1 cellular context compared by ENCODE assay signal in genomic region chr6:113630365-113630737, GRCh38.
TF ChIP-seq lines count a peak whose summit lies in the region.

No MANE protein-coding gene starts in this region.

TF ChIP-seq in HepG2, 621 proteins besides CTCF, POLR2A, EP300 and RAD21 (continued from another document):
- no peak for TF ChIP-seq HBP1 (CRISPR knock-in tag; IDR thresholded peaks at IDR 0.05; ENCODE audit: low read depth)
- TF ChIP-seq ZNF121 (CRISPR knock-in tag; IDR thresholded peaks at IDR 0.05): no peak
- TF ChIP-seq HDAC6 (IDR thresholded peaks at IDR 0.05; ENCODE audit: low read depth, low read length): no peak
- TF ChIP-seq, protein P1, sequence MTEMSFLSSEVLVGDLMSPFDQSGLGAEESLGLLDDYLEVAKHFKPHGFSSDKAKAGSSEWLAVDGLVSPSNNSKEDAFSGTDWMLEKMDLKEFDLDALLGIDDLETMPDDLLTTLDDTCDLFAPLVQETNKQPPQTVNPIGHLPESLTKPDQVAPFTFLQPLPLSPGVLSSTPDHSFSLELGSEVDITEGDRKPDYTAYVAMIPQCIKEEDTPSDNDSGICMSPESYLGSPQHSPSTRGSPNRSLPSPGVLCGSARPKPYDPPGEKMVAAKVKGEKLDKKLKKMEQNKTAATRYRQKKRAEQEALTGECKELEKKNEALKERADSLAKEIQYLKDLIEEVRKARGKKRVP (CRISPR knock-in tag; IDR thresholded peaks at IDR 0.05): no peak
- TF ChIP-seq, protein P2, sequence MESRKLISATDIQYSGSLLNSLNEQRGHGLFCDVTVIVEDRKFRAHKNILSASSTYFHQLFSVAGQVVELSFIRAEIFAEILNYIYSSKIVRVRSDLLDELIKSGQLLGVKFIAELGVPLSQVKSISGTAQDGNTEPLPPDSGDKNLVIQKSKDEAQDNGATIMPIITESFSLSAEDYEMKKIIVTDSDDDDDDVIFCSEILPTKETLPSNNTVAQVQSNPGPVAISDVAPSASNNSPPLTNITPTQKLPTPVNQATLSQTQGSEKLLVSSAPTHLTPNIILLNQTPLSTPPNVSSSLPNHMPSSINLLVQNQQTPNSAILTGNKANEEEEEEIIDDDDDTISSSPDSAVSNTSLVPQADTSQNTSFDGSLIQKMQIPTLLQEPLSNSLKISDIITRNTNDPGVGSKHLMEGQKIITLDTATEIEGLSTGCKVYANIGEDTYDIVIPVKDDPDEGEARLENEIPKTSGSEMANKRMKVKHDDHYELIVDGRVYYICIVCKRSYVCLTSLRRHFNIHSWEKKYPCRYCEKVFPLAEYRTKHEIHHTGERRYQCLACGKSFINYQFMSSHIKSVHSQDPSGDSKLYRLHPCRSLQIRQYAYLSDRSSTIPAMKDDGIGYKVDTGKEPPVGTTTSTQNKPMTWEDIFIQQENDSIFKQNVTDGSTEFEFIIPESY (CRISPR knock-in tag; IDR thresholded peaks at IDR 0.05): no peak
- TF ChIP-seq TGIF2 (CRISPR knock-in tag; IDR thresholded peaks at IDR 0.05): no peak
- no peak for TF ChIP-seq ZBTB39 (CRISPR knock-in tag; IDR thresholded peaks at IDR 0.05)
- TF ChIP-seq BCL6 (CRISPR knock-in tag; IDR thresholded peaks at IDR 0.05): no peak
- TF ChIP-seq, protein P3, sequence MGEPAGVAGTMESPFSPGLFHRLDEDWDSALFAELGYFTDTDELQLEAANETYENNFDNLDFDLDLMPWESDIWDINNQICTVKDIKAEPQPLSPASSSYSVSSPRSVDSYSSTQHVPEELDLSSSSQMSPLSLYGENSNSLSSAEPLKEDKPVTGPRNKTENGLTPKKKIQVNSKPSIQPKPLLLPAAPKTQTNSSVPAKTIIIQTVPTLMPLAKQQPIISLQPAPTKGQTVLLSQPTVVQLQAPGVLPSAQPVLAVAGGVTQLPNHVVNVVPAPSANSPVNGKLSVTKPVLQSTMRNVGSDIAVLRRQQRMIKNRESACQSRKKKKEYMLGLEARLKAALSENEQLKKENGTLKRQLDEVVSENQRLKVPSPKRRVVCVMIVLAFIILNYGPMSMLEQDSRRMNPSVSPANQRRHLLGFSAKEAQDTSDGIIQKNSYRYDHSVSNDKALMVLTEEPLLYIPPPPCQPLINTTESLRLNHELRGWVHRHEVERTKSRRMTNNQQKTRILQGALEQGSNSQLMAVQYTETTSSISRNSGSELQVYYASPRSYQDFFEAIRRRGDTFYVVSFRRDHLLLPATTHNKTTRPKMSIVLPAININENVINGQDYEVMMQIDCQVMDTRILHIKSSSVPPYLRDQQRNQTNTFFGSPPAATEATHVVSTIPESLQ (CRISPR knock-in tag; conservative IDR thresholded peaks at IDR 0.05): no peak
- no peak for TF ChIP-seq ZNF501 (CRISPR knock-in tag; IDR thresholded peaks at IDR 0.05)
- no peak for TF ChIP-seq GLI4 (CRISPR knock-in tag; IDR thresholded peaks at IDR 0.05; ENCODE audit: borderline replicate concordance)
- TF ChIP-seq ZNF790 (CRISPR knock-in tag; IDR thresholded peaks at IDR 0.05; ENCODE audit: borderline replicate concordance): no peak
- TF ChIP-seq HNRNPLL (IDR thresholded peaks at IDR 0.05; ENCODE audit: low read depth, low read length, poor library complexity, severe bottlenecking): no peak
